10 cellular contexts compared by ENCODE assay signal in the genomic region with DNA sequence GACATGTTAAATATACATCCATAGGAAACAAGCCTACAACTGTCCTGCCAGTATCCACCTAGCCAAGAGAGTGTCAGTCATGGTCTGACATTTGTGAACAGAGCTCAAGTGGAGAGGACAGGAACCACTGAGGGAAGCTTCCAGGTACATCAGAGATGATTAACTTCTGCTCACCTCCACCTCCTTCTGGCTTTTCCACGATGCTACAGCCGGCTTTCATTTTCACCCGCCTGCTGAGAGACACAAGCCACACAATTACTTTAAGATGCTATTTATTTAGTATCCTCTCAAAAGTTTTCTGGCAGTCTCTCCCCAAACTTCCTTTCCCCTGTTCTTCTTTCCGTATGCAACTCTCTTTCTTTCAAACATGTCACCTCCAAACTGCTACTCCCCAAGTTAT. TPM values are rescaled to one million over a fixed set of nuclear protein-coding genes. Genes with fewer than 3 reads are reported as not detected.
DNase-seq lines count a peak whose midpoint lies in the region; ATAC-seq and TF ChIP-seq lines count a peak whose summit lies in the region.
"Had no signal": no experiment of that assay in that cellular context is flagged by ENCODE, and none has a peak within 500 bp of the region (broad histone marks: within the 10 kb centered on the region; RNA-seq: fewer than 3 reads in every experiment).

No MANE protein-coding gene starts in this region.

- H3K27me3 ChIP-seq in SU-DHL-6 (ENCODE audit: low read length) (no peaks in the 10 kb centered on the region), fibroblast of lung (ENCODE audit: control insufficient read depth, insufficient read depth, low read length) (no peaks in the 10 kb centered on the region)

- H3K79me2 ChIP-seq in SU-DHL-6 (ENCODE audit: insufficient read depth, low read length): peaks cover 21% of the 10 kb centered on the region
- peaks cover 31% of the 10 kb centered on the region for H3K79me2 ChIP-seq in fibroblast of lung (ENCODE audit: control insufficient read depth, insufficient read depth, low read length)

- H3K27ac Mint-ChIP-seq in activated CD4-positive, alpha-beta T cell treated with anti-CD3 and anti-CD28 coated beads for 36 hours: peak overlapping the region; percentile 92
- peak overlapping the region; percentile 96 for H3K27ac Mint-ChIP-seq in stimulated activated effector memory CD8-positive, alpha-beta T cell treated with anti-CD3 and anti-CD28 coated beads, Interleukin-12 subunit alpha, Interleukin-12 subunit beta, amount 100 ng/mL, for 72 hours

- H4K20me1 ChIP-seq in SU-DHL-6 (ENCODE audit: low read depth, low read length): no peaks in the 10 kb centered on the region
- H4K20me1 ChIP-seq in fibroblast of lung (ENCODE audit: control insufficient read depth, extremely low read depth, insufficient read depth, low read length): no peaks in the 10 kb centered on the region

- no peak for TF ChIP-seq CTCF in SU-DHL-6 (IDR thresholded peaks at IDR 0.05; ENCODE audit: insufficient read depth, low read length, poor library complexity, severe bottlenecking)
- no peak for TF ChIP-seq CTCF in fibroblast of lung (conservative IDR thresholded peaks at IDR 0.05 in 1 of 2, IDR thresholded peaks at IDR 0.05 in 1 of 2; ENCODE audit: low read depth in 1 of 2, low read length in 2 of 2)

- POLR2A ChIA-PET in activated CD4-positive, alpha-beta T cell treated with anti-CD3 and anti-CD28 coated beads for 36 hours (lab: Charles Lee): interaction anchor here (0.6 kb wide), 1 partner anchor 9 kb away, joined by 4 read pairs; no protein-coding TSS in a partner anchor

- no peak for ATAC-seq in activated CD4-positive, alpha-beta T cell treated with anti-CD3 and anti-CD28 coated beads for 36 hours
- ATAC-seq in stimulated activated effector memory CD8-positive, alpha-beta T cell treated with anti-CD3 and anti-CD28 coated beads, Interleukin-12 subunit alpha, Interleukin-12 subunit beta, amount 100 ng/mL, for 72 hours: no peak
- ATAC-seq in HG02623 (IDR thresholded peaks at IDR 0.05; ENCODE audit: unreplicated experiment) (no peak), GM19023 (IDR thresholded peaks at IDR 0.05; ENCODE audit: unreplicated experiment) (no peak), GM21423 (IDR thresholded peaks at IDR 0.05; ENCODE audit: unreplicated experiment) (no peak)

- H3K4me3 ChIP-seq in SU-DHL-6 (ENCODE audit: insufficient read depth, low read length, poor library complexity, severe bottlenecking) (no peak overlapping the region), fibroblast of lung (replicated peaks in 1 of 4; ENCODE audit: control extremely low read depth in 1 of 4, insufficient read depth in 1 of 4, low read depth in 3 of 4, low read length in 4 of 4) (peak overlapping the region in 2 of 4 experiments; percentile 98 to 99)

- peaks cover 19% of the 10 kb centered on the region for H3F3A ChIP-seq in SU-DHL-6 (ENCODE audit: insufficient read depth)

- no peak overlapping the region; the same call in 1 of the 2 replicates for H3K9ac ChIP-seq in SU-DHL-6 (ENCODE audit: low read length)
- H3K9ac ChIP-seq in fibroblast of lung (ENCODE audit: insufficient read depth, low read length): no peak overlapping the region

- CTCF ChIA-PET in activated CD4-positive, alpha-beta T cell treated with anti-CD3 and anti-CD28 coated beads for 36 hours (lab: Charles Lee): interaction anchor here (0.9 to 11.2 kb wide), 4 partner anchors 11 to 49 kb away, joined by 3 to 98 read pairs (median 7); no protein-coding TSS in a partner anchor

- H3K4me2 ChIP-seq in SU-DHL-6 (ENCODE audit: low read depth, low read length, poor library complexity, severe bottlenecking) (peak overlapping the region; percentile 58), fibroblast of lung (ENCODE audit: extremely low read depth, insufficient read depth, low read length) (peak overlapping the region; percentile 56)

- H3K27me3 Mint-ChIP-seq in activated CD4-positive, alpha-beta T cell treated with anti-CD3 and anti-CD28 coated beads for 36 hours: no peaks in the 10 kb centered on the region

- H3K27ac ChIP-seq in SU-DHL-6 (ENCODE audit: low read depth, low read length) (no peak overlapping the region), fibroblast of lung (ENCODE audit: insufficient read depth, low read length) (no peak overlapping the region)

- H3K4me3 Mint-ChIP-seq in activated CD4-positive, alpha-beta T cell treated with anti-CD3 and anti-CD28 coated beads for 36 hours: peak overlapping the region; percentile 97
- H3K4me3 Mint-ChIP-seq in stimulated activated effector memory CD8-positive, alpha-beta T cell treated with anti-CD3 and anti-CD28 coated beads, Interleukin-12 subunit alpha, Interleukin-12 subunit beta, amount 100 ng/mL, for 72 hours: peak overlapping the region; percentile 98

- H3K9me3 Mint-ChIP-seq in activated CD4-positive, alpha-beta T cell treated with anti-CD3 and anti-CD28 coated beads for 36 hours (ENCODE audit: low read depth): no peaks in the 10 kb centered on the region
- no peaks in the 10 kb centered on the region for H3K9me3 Mint-ChIP-seq in stimulated activated effector memory CD8-positive, alpha-beta T cell treated with anti-CD3 and anti-CD28 coated beads, Interleukin-12 subunit alpha, Interleukin-12 subunit beta, amount 100 ng/mL, for 72 hours

- intact Hi-C loops in activated CD4-positive, alpha-beta T cell treated with anti-CD3 and anti-CD28 coated beads for 36 hours (cut with DNase I, micrococcal nuclease): loop anchor here (2.0 to 10.0 kb wide), 6 partner anchors 15 to 1876 kb away; partner anchors contain the start of genes GPATCH4 (in 1 of the 2), MEF2D (in 1 of the 2), MRPL24 (in 1 of the 2) and PRCC (in 1 of the 2)

- peaks cover 61% of the 10 kb centered on the region for H3K36me3 Mint-ChIP-seq in activated CD4-positive, alpha-beta T cell treated with anti-CD3 and anti-CD28 coated beads for 36 hours (ENCODE audit: low read depth)
- H3K36me3 Mint-ChIP-seq in stimulated activated effector memory CD8-positive, alpha-beta T cell treated with anti-CD3 and anti-CD28 coated beads, Interleukin-12 subunit alpha, Interleukin-12 subunit beta, amount 100 ng/mL, for 72 hours: peaks cover 66% of the 10 kb centered on the region

- peaks cover 8% of the 10 kb centered on the region; the same call in 1 of the 2 replicates for H3K36me3 ChIP-seq in SU-DHL-6 (ENCODE audit: low read length)
- H3K36me3 ChIP-seq in fibroblast of lung (ENCODE audit: control insufficient read depth, insufficient read depth, low read length): peaks cover 7% of the 10 kb centered on the region

- peaks cover 8% of the 10 kb centered on the region for H3K4me1 ChIP-seq in fibroblast of lung (ENCODE audit: control insufficient read depth, extremely low read depth, insufficient read depth, low read length)

- H2AFZ ChIP-seq in SU-DHL-6 (ENCODE audit: low read depth, low read length, severe bottlenecking): no peak overlapping the region
- H2AFZ ChIP-seq in fibroblast of lung (ENCODE audit: low read length): no peak overlapping the region

- H3K9me3 ChIP-seq in SU-DHL-6 (ENCODE audit: insufficient read depth, low read length): no peaks in the 10 kb centered on the region
- H3K9me3 ChIP-seq in fibroblast of lung (ENCODE audit: control insufficient read depth, insufficient read depth, low read depth, low read length): no peaks in the 10 kb centered on the region

- H3K4me1 Mint-ChIP-seq in activated CD4-positive, alpha-beta T cell treated with anti-CD3 and anti-CD28 coated beads for 36 hours: peaks cover 88% of the 10 kb centered on the region
- H3K4me1 Mint-ChIP-seq in stimulated activated effector memory CD8-positive, alpha-beta T cell treated with anti-CD3 and anti-CD28 coated beads, Interleukin-12 subunit alpha, Interleukin-12 subunit beta, amount 100 ng/mL, for 72 hours: peaks cover 85% of the 10 kb centered on the region

- peak; percentile 35 for DNase-seq in activated CD4-positive, alpha-beta T cell treated with anti-CD3 and anti-CD28 coated beads for 36 hours
- no peak for DNase-seq in activated CD4-positive, alpha-beta T cell treated with anti-CD3 and anti-CD28 coated beads for 48 hours
- no peak for DNase-seq in fibroblast of lung (ENCODE audit: low read depth in 2 of 2)
- DNase-seq in stimulated activated effector memory CD8-positive, alpha-beta T cell treated with anti-CD3 and anti-CD28 coated beads, Interleukin-12 subunit alpha, Interleukin-12 subunit beta, amount 100 ng/mL, for 72 hours (ENCODE audit: low spot score in 2 of 2): no peak
- DNase-seq: NCI-H524 treated with DMSO at 0.1 percent for 48 hours had no signal

- H3K9me2 ChIP-seq in SU-DHL-6 (replicated peaks; ENCODE audit: insufficient read depth, low read length): no peaks in the 10 kb centered on the region

RNA-seq across cellular contexts. Expression of gene ETV3, which starts 2.1 kb away (rescaled TPM):
- total RNA-seq in activated CD4-positive, alpha-beta T cell treated with anti-CD3 and anti-CD28 coated beads for 36 hours: 10 to 100 TPM; 32.0 to 36.7 TPM
- 11.3 and 11.4 TPM in 2 replicates for total RNA-seq in fibroblast of lung
- 8.9 and 9.9 TPM in 2 replicates for polyA plus RNA-seq in fibroblast of lung
- polyA plus RNA-seq in fibroblast of lung (2012): 7.7 and 9.9 TPM in 2 replicates
- 10.7 and 12.7 TPM in 2 replicates for polyA minus RNA-seq in fibroblast of lung (ENCODE audit: low replicate concordance)

RNA-seq across cellular contexts. Expression of gene ETV3L, which starts 36.5 kb away (rescaled TPM):
- not detected for total RNA-seq in activated CD4-positive, alpha-beta T cell treated with anti-CD3 and anti-CD28 coated beads for 36 hours
- not detected in 2 replicates for total RNA-seq in fibroblast of lung
- not detected in 2 replicates for polyA plus RNA-seq in fibroblast of lung
- polyA plus RNA-seq in fibroblast of lung (2012): not detected in 2 replicates
- not detected in 2 replicates for polyA minus RNA-seq in fibroblast of lung (ENCODE audit: low replicate concordance)
- total RNA-seq: posterior vena cava had no signal
